11 cellular contexts compared by ENCODE assay signal in the genomic region with DNA sequence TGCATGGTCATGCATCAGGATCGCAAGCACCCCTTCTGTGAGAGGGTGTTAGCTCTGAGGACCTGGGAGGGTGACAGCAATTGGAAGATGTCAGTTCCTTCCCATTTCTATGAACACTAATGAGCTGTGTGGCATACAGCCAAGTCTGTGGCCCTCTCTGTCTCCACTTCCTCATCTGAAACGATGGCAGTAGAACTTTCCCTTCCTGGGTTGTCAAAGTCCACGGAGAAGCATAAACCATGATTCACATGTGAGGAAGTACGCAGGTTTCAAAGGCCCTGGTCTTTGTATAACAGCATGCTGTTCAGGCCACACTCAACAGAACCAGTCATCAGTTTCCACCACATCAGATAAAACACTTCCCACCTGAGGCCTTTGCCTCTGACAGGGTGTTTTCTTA.
DNase-seq lines count a peak whose midpoint lies in the region; ATAC-seq and TF ChIP-seq lines count a peak whose summit lies in the region.
"Had no signal": no experiment of that assay in that cellular context is flagged by ENCODE, and none has a peak within 500 bp of the region (broad histone marks: within the 10 kb centered on the region; RNA-seq: fewer than 3 reads in every experiment).

No MANE protein-coding gene starts in this region.

- no peak overlapping the region for H3K27ac Mint-ChIP-seq in T-helper 17 cell
- H3K27ac Mint-ChIP-seq: T-cell had no signal

- H3K4me3 Mint-ChIP-seq in T-helper 17 cell: no peak overlapping the region
- H3K4me3 Mint-ChIP-seq: T-cell had no signal

- H3K9me3 ChIP-seq in T-helper 17 cell (ENCODE audit: control insufficient read depth, low read length, poor library complexity, severe bottlenecking): no peaks in the 10 kb centered on the region
- no peaks in the 10 kb centered on the region for H3K9me3 ChIP-seq in prostate gland

- H3K4me3 ChIP-seq in prostate gland: no peak overlapping the region
- H3K4me3 ChIP-seq: psoas muscle had no signal

- DNase-seq in T-helper 17 cell: no peak
- DNase-seq in mucosa of gallbladder (ENCODE audit: low spot score): peak; percentile 88
- DNase-seq in prostate gland (ENCODE audit: low spot score): no peak
- no peak for DNase-seq in HPDE6-E6E7 (ENCODE audit: extremely low spot score)
- no peak for DNase-seq in activated CD4-positive, alpha-beta T cell treated with anti-CD3 and anti-CD28 coated beads for 4 hours
- DNase-seq in T-helper 1 cell: no peak
- DNase-seq: H7 had no signal

- no peaks in the 10 kb centered on the region for H3K36me3 ChIP-seq in prostate gland

- intact Hi-C loops in prostate gland (cut with DNase I): no loop called here

- WGBS in prostate gland: 64% methylated on average over 4 of the region's 4 CpGs

- H3K27ac ChIP-seq in prostate gland: no peak overlapping the region
- H3K27ac ChIP-seq: psoas muscle had no signal

- no peak for TF ChIP-seq POLR2A in GM18505 (IDR thresholded peaks at IDR 0.05; ENCODE audit: borderline replicate concordance, extremely low read depth, insufficient read depth, insufficient read length)
- TF ChIP-seq POLR2A in prostate gland (IDR thresholded peaks at IDR 0.05): no peak

- peaks cover 2% of the 10 kb centered on the region for H3K4me1 Mint-ChIP-seq in T-helper 17 cell
- H3K4me1 Mint-ChIP-seq: T-cell had no signal

- no peaks in the 10 kb centered on the region for H3K27me3 ChIP-seq in prostate gland (replicated peaks; ENCODE audit: insufficient read depth)

- TF ChIP-seq CTCF in prostate gland (IDR thresholded peaks at IDR 0.05): no peak

- no peaks in the 10 kb centered on the region for H3K36me3 Mint-ChIP-seq in T-helper 17 cell (ENCODE audit: low read depth)
- H3K36me3 Mint-ChIP-seq: T-cell had no signal

- ATAC-seq in GM18505 (IDR thresholded peaks at IDR 0.05; ENCODE audit: unreplicated experiment): peak; percentile 87
- ATAC-seq in HG02870 (IDR thresholded peaks at IDR 0.05; ENCODE audit: unreplicated experiment): peak; percentile 65
- peak; percentile 37 for ATAC-seq in T-helper 17 cell
- ATAC-seq: psoas muscle, T-cell had no signal

- peaks cover 22% of the 10 kb centered on the region for H3K27me3 Mint-ChIP-seq in T-helper 17 cell

- no peaks in the 10 kb centered on the region for H3K4me1 ChIP-seq in prostate gland (replicated peaks)
- H3K4me1 ChIP-seq: psoas muscle had no signal

Comparison
In these comparisons a context has a peak if more than half of its experiments do, and no peak if none do; other contexts are left out.
1. ATAC-seq: peak in every context shown above with its lines; median percentile 87 in GM18505; 65 in HG02870; 37 in T-helper 17 cell.